ENCODE assay signal across 18 cellular contexts in the genomic region with DNA sequence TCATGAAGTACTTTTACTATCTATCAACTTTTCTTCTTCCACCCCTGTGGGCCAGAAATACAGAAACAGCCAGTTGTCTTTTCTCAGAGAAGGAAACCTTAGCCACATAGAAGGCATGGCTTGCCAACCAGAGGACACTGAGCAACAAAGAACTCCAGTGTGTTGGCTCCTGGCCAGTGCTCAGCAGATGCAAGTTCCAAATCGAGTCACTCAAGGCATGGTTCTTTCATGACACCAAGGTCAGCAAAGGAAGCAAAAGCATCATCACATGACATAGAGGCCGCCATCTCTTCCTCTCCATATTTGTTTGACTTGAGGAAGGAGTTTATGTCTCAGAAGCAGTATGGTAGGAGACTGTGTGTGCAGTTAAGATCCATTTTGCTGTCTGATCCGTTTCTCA.
A peak's percentile ranks its signal among the peaks of the same experiment; 100 is the strongest.
DNase-seq lines count a peak whose midpoint lies in the region; ATAC-seq and TF ChIP-seq lines count a peak whose summit lies in the region.
"Had no signal": no experiment of that assay in that cellular context is flagged by ENCODE, and none has a peak within 500 bp of the region (broad histone marks: within the 10 kb centered on the region; RNA-seq: fewer than 3 reads in every experiment).

No MANE protein-coding gene starts in this region.

- no peak overlapping the region for H3K4me3 ChIP-seq in SJSA1
- no peak overlapping the region for H3K4me3 ChIP-seq in sigmoid colon
- no peak overlapping the region for H3K4me3 ChIP-seq in left lung
- H3K4me3 ChIP-seq: cardiac muscle cell, hepatocyte had no signal

- H3K4me1 ChIP-seq in SJSA1 (replicated peaks) (peaks cover 48% of the 10 kb centered on the region), sigmoid colon (peaks cover 0 to 29% (median 26%) of the 10 kb centered on the region in 4 donors), left lung (peaks cover 0 to 9% of the 10 kb centered on the region in 2 donors)

- TF ChIP-seq CTCF in sigmoid colon (IDR thresholded peaks at IDR 0.05) (no peak), left lung (IDR thresholded peaks at IDR 0.05) (no peak)

- ATAC-seq in left lung = no peak
- no peak for ATAC-seq in HG02610 (IDR thresholded peaks at IDR 0.05; ENCODE audit: unreplicated experiment)
- ATAC-seq: left cardiac atrium, right cardiac atrium had no signal

- TF ChIP-seq EP300 in sigmoid colon (IDR thresholded peaks at IDR 0.05) = no peak

- 57 to 74% methylated on average over 3 of the region's 3 CpGs for WGBS in sigmoid colon, 2 donors

- H3K9me3 ChIP-seq in SJSA1 (replicated peaks) (no peaks in the 10 kb centered on the region), sigmoid colon (no peaks in the 10 kb centered on the region), left lung (no peaks in the 10 kb centered on the region)

- H3K27ac ChIP-seq in SJSA1 = peak overlapping the region; percentile 1; the same call in 1 of the 2 replicates
- H3K27ac ChIP-seq in sigmoid colon = peak overlapping the region in 3 of 4 donors; percentile 5 to 76 (median 70)
- peak overlapping the region in 1 of 2 donors; percentile 33 for H3K27ac ChIP-seq in left lung
- H3K27ac ChIP-seq: cardiac muscle cell, hepatocyte had no signal

- TF ChIP-seq POLR2A in sigmoid colon (IDR thresholded peaks at IDR 0.05) = no peak

- intact Hi-C loops in sigmoid colon (cut with DNase I) (no loop called here), left lung (cut with DNase I) (no loop called here)

- H3K36me3 ChIP-seq in SJSA1 (no peaks in the 10 kb centered on the region), sigmoid colon (no peaks in the 10 kb centered on the region), left lung (no peaks in the 10 kb centered on the region)
- H3K36me3 ChIP-seq: cardiac muscle cell had no signal

- H3K27me3 ChIP-seq in SJSA1 (replicated peaks) = no peaks in the 10 kb centered on the region
- H3K27me3 ChIP-seq in sigmoid colon = no peaks in the 10 kb centered on the region
- no peaks in the 10 kb centered on the region for H3K27me3 ChIP-seq in left lung

- peak; percentile 4 for DNase-seq in DMS53 (lab: John Stamatoyannopoulos, UW)
- DNase-seq in DMS53 treated with DMSO at 0.1 percent for 48 hours (lab: John Stamatoyannopoulos, UW; ENCODE audit: unreplicated experiment) = no peak
- DNase-seq in SJSA1 (ENCODE audit: low read depth in 1 of 2, low spot score in 2 of 2) = no peak
- DNase-seq in fibroblast of the conjunctiva (ENCODE audit: low read depth) = peak; percentile 30
- no peak for DNase-seq in sigmoid colon
- DNase-seq in NCI-H1694 (lab: John Stamatoyannopoulos, UW) = no peak
- DNase-seq in left lung = no peak
- DNase-seq: 8988T; activated naive CD4-positive, alpha-beta T cell treated with anti-CD3 and anti-CD28 coated beads, Interleukin-2, amount 10 ng/mL, durations not matched to agents 7 days and 5 days; endodermal cell; GDM1; left cardiac atrium; nephron progenitor cell; right cardiac atrium; stimulated activated CD4-positive, alpha-beta T cell treated with anti-CD3 and anti-CD28 coated beads, Interleukin-4, amount 100 ng/mL, for 24 hours had no signal

Comparison
In these comparisons a context has a peak if more than half of its experiments do, and no peak if none do; other contexts are left out.
1. DNase-seq: peak in DMS53 (single experiment) and fibroblast of the conjunctiva (single experiment); none in DMS53 treated with DMSO at 0.1 percent for 48 hours (single experiment), SJSA1 (0 of 2), sigmoid colon (single experiment), NCI-H1694 (single experiment) and left lung (0 of 2).